In genomic region chr6:38814761-38815160, GRCh38 we compare ENCODE assay signal across 28 cellular contexts.
"Had no signal": no experiment of that assay in that cellular context is flagged by ENCODE, and none has a peak within 500 bp of the region (broad histone marks: within the 10 kb centered on the region; RNA-seq: fewer than 3 reads in every experiment).

No MANE protein-coding gene starts in this region.

- H3K9me3 ChIP-seq: left ventricle myocardium inferior, neutrophil, right atrium auricular region, right lobe of liver, tibial nerve, upper lobe of left lung, vagina had no signal

- H3K36me3 Mint-ChIP-seq: immature natural killer cell; mesothelial cell of epicardium; naive B cell; natural killer cell; neural progenitor cell; stimulated activated memory B cell treated with anti-CD40 and anti-IgM and Interleukin-4, amounts not matched to agents 10 μg/mL and 1 μg/mL and 100 μg/mL, for 72 hours had no signal

- H3K79me2 ChIP-seq: parathyroid adenoma had no signal

- H3K4me2 ChIP-seq: neural progenitor cell, smooth muscle cell had no signal

- H3K4me3 ChIP-seq: left ventricle myocardium inferior, lung, neural progenitor cell, right atrium auricular region, right lobe of liver, smooth muscle cell, tibial nerve, upper lobe of left lung, vagina had no signal

- DNase-seq: hypothalamus; immature natural killer cell; kidney; left ventricle myocardium inferior; mesendoderm; naive B cell; natural killer cell; nephron progenitor cell; occipital lobe; right lobe of liver; stimulated activated CD4-positive, alpha-beta T cell treated with anti-CD3 and anti-CD28 coated beads, Interleukin-1b, Interleukin-23, amount 100 ng/mL, for 48 hours; stimulated activated CD4-positive, alpha-beta T cell treated with anti-CD3 and anti-CD28 coated beads, Interleukin-2, amount 100 ng/mL, for 48 hours; stimulated activated CD4-positive, alpha-beta T cell treated with anti-CD3 and anti-CD28 coated beads, Interleukin-4, amount 100 ng/mL, for 4 hours; stimulated activated CD8-positive, alpha-beta memory T cell treated with anti-CD3 and anti-CD28 coated beads, Interleukin-4, amount 100 ng/mL, for 48 hours; stimulated activated naive CD4-positive, alpha-beta T cell treated with Interleukin-2 at 50 U/mL for 16 hours; stimulated activated naive CD8-positive, alpha-beta T cell treated with anti-CD3 and anti-CD28 coated beads, Interleukin-15, amount 100 ng/mL, for 72 hours; substantia nigra; upper lobe of left lung had no signal

- FAIRE-seq: kidney had no signal

- H2AFZ ChIP-seq: neural progenitor cell, parathyroid adenoma had no signal

- H3K4me3 Mint-ChIP-seq: immature natural killer cell; mesothelial cell of epicardium; naive B cell; natural killer cell; nephron progenitor cell; neural progenitor cell; stimulated activated memory B cell treated with anti-CD40 and anti-IgM and Interleukin-4, amounts not matched to agents 10 μg/mL and 1 μg/mL and 100 μg/mL, for 72 hours; stimulated activated naive CD8-positive, alpha-beta T cell treated with anti-CD3 and anti-CD28 coated beads, Interleukin-15, amount 100 ng/mL, for 72 hours had no signal

- ATAC-seq: natural killer cell; right lobe of liver; stimulated activated memory B cell treated with anti-CD40 and anti-IgM and Interleukin-4, amounts not matched to agents 10 μg/mL and 1 μg/mL and 100 μg/mL, for 72 hours; stimulated activated naive CD8-positive, alpha-beta T cell treated with anti-CD3 and anti-CD28 coated beads, Interleukin-15, amount 100 ng/mL, for 72 hours had no signal

- H3K27ac Mint-ChIP-seq: immature natural killer cell; mesothelial cell of epicardium; naive B cell; natural killer cell; nephron progenitor cell; neural progenitor cell; stimulated activated memory B cell treated with anti-CD40 and anti-IgM and Interleukin-4, amounts not matched to agents 10 μg/mL and 1 μg/mL and 100 μg/mL, for 72 hours; stimulated activated naive CD8-positive, alpha-beta T cell treated with anti-CD3 and anti-CD28 coated beads, Interleukin-15, amount 100 ng/mL, for 72 hours had no signal

- H3K4me1 Mint-ChIP-seq: immature natural killer cell; naive B cell; natural killer cell; nephron progenitor cell; neural progenitor cell; stimulated activated memory B cell treated with anti-CD40 and anti-IgM and Interleukin-4, amounts not matched to agents 10 μg/mL and 1 μg/mL and 100 μg/mL, for 72 hours had no signal

- H3K9me3 Mint-ChIP-seq: naive B cell; natural killer cell; nephron progenitor cell; neural progenitor cell; stimulated activated memory B cell treated with anti-CD40 and anti-IgM and Interleukin-4, amounts not matched to agents 10 μg/mL and 1 μg/mL and 100 μg/mL, for 72 hours; stimulated activated naive CD8-positive, alpha-beta T cell treated with anti-CD3 and anti-CD28 coated beads, Interleukin-15, amount 100 ng/mL, for 72 hours had no signal

- H3K27ac ChIP-seq: left ventricle myocardium inferior, neural progenitor cell, neutrophil, parathyroid adenoma, right atrium auricular region, right lobe of liver, tibial nerve, upper lobe of left lung, vagina had no signal

- H3K9ac ChIP-seq: neural progenitor cell, parathyroid adenoma had no signal

- H3K4me1 ChIP-seq: left ventricle myocardium inferior, neural progenitor cell, parathyroid adenoma, right atrium auricular region, right lobe of liver, tibial nerve, upper lobe of left lung, vagina had no signal

- H3K27me3 ChIP-seq: right atrium auricular region, right lobe of liver, tibial nerve, upper lobe of left lung, vagina had no signal

- H3K36me3 ChIP-seq: left ventricle myocardium inferior, neural progenitor cell, neutrophil, right atrium auricular region, right lobe of liver, tibial nerve, upper lobe of left lung, vagina had no signal
